Comparison of ENCODE assay signal across 1 cellular context in genomic region chr18:47561316-47561715, GRCh38.
TF ChIP-seq lines count a peak whose summit lies in the region.

No MANE protein-coding gene starts in this region.

TF ChIP-seq in GM23338, 12 proteins besides CTCF, POLR2A, EP300 and RAD21 (continued from another document):
- no peak for TF ChIP-seq REST (IDR thresholded peaks at IDR 0.05; ENCODE audit: unreplicated experiment)
- no peak for TF ChIP-seq EZH2phosphoT487 (IDR thresholded peaks at IDR 0.05; ENCODE audit: unreplicated experiment)
- no peak for TF ChIP-seq ETS1 (IDR thresholded peaks at IDR 0.05)
- TF ChIP-seq ZNF114 (CRISPR knock-in tag; IDR thresholded peaks at IDR 0.05): no peak
